Comparison of ENCODE assay signal across 24 cellular contexts in genomic region chr18:60122339-60122738, GRCh38.
"Had no signal": no experiment of that assay in that cellular context is flagged by ENCODE, and none has a peak within 500 bp of the region (broad histone marks: within the 10 kb centered on the region; RNA-seq: fewer than 3 reads in every experiment).

No MANE protein-coding gene starts in this region.

- H3K4me3 Mint-ChIP-seq: activated CD4-positive, alpha-beta memory T cell treated with anti-CD3 and anti-CD28 coated beads, Interleukin-2, amount 10 ng/mL, durations not matched to agents 7 days and 5 days; activated CD4-positive, alpha-beta T cell treated with anti-CD3 and anti-CD28 coated beads, Interleukin-2, amount 10 ng/mL, durations not matched to agents 7 days and 5 days; activated T-cell treated with anti-CD3 and anti-CD28 coated beads, Interleukin-2, amount 50 U/mL, for 24 hours; central memory CD8-positive, alpha-beta T cell; nephron; T-helper 2 cell treated with Interferon-gamma antibody and Interleukin-4, amounts not matched to agents 5 μg/mL and 100 μg/mL, for 36 hours; type B pancreatic cell; WTC11 had no signal

- H3K36me3 Mint-ChIP-seq: type B pancreatic cell, WTC11 had no signal

- H3K27me3 Mint-ChIP-seq: activated CD4-positive, alpha-beta memory T cell treated with anti-CD3 and anti-CD28 coated beads, Interleukin-2, amount 10 ng/mL, durations not matched to agents 7 days and 5 days; activated T-cell treated with anti-CD3 and anti-CD28 coated beads, Interleukin-2, amount 50 U/mL, for 24 hours; central memory CD8-positive, alpha-beta T cell; progenitor cell of endocrine pancreas; type B pancreatic cell had no signal

- H3K27ac ChIP-seq: breast epithelium, colonic mucosa, gastrocnemius medialis, left ventricle myocardium inferior, right lobe of liver, uterus had no signal

- H3K4me1 Mint-ChIP-seq: activated CD4-positive, alpha-beta memory T cell treated with anti-CD3 and anti-CD28 coated beads, Interleukin-2, amount 10 ng/mL, durations not matched to agents 7 days and 5 days; activated CD4-positive, alpha-beta T cell treated with anti-CD3 and anti-CD28 coated beads, Interleukin-2, amount 10 ng/mL, durations not matched to agents 7 days and 5 days; central memory CD8-positive, alpha-beta T cell; nephron had no signal

- H3K9me3 Mint-ChIP-seq: activated CD4-positive, alpha-beta memory T cell treated with anti-CD3 and anti-CD28 coated beads, Interleukin-2, amount 10 ng/mL, durations not matched to agents 7 days and 5 days; activated CD4-positive, alpha-beta T cell treated with anti-CD3 and anti-CD28 coated beads, Interleukin-2, amount 10 ng/mL, durations not matched to agents 7 days and 5 days; central memory CD8-positive, alpha-beta T cell; T-helper 2 cell treated with Interferon-gamma antibody and Interleukin-4, amounts not matched to agents 5 μg/mL and 100 μg/mL, for 36 hours had no signal

- H3K27ac Mint-ChIP-seq: activated CD4-positive, alpha-beta memory T cell treated with anti-CD3 and anti-CD28 coated beads, Interleukin-2, amount 10 ng/mL, durations not matched to agents 7 days and 5 days; activated CD4-positive, alpha-beta T cell treated with anti-CD3 and anti-CD28 coated beads, Interleukin-2, amount 10 ng/mL, durations not matched to agents 7 days and 5 days; activated T-cell treated with anti-CD3 and anti-CD28 coated beads, Interleukin-2, amount 50 U/mL, for 24 hours; nephron; progenitor cell of endocrine pancreas; T-helper 2 cell treated with Interferon-gamma antibody and Interleukin-4, amounts not matched to agents 5 μg/mL and 100 μg/mL, for 36 hours; type B pancreatic cell; WTC11 had no signal

- ATAC-seq: gastrocnemius medialis; right lobe of liver; stimulated activated naive CD8-positive, alpha-beta T cell treated with anti-CD3 and anti-CD28 coated beads, Interleukin-15, Interleukin-2, amounts not matched to agents 100 U/mL and 50 U/mL, for 24 hours; WTC11 had no signal

- DNase-seq: activated CD4-positive, alpha-beta memory T cell treated with anti-CD3 and anti-CD28 coated beads, Interleukin-2, amount 10 ng/mL, durations not matched to agents 7 days and 5 days; activated CD4-positive, alpha-beta T cell treated with anti-CD3 and anti-CD28 coated beads for 1 hour; activated CD4-positive, alpha-beta T cell treated with anti-CD3 and anti-CD28 coated beads, Interleukin-2, amount 10 ng/mL, durations not matched to agents 7 days and 5 days; activated CD8-positive, alpha-beta memory T cell treated with anti-CD3 and anti-CD28 coated beads, Interleukin-2, amount 50 U/mL, for 48 hours; activated gamma-delta T cell treated with Interleukin-2 at 50 U/mL for 16 hours; activated naive CD4-positive, alpha-beta T cell treated with anti-CD3 and anti-CD28 coated beads, Interleukin-2, amount 50 U/mL, for 16 hours; activated T-cell treated with anti-CD3 and anti-CD28 coated beads, Interleukin-2, amount 50 U/mL, for 24 hours; colonic mucosa; effector memory CD4-positive, alpha-beta T cell; gastrocnemius medialis; glutamatergic neuron; left ventricle myocardium inferior; right lobe of liver; stimulated activated CD4-positive, alpha-beta T cell treated with anti-CD3 and anti-CD28 coated beads, Interleukin-2, amount 100 ng/mL, for 48 hours; stimulated activated naive CD8-positive, alpha-beta T cell treated with anti-CD3 and anti-CD28 coated beads, Interleukin-15, Interleukin-2, amounts not matched to agents 100 U/mL and 50 U/mL, for 24 hours; T-helper 1 cell; uterus had no signal
